Comparison of ENCODE assay signal across 8 cellular contexts in genomic region chr13:52405767-52406494, GRCh38. TPM values are rescaled to one million over a fixed set of nuclear protein-coding genes. Genes with fewer than 3 reads are reported as not detected.
DNase-seq lines count a peak whose midpoint lies in the region; ATAC-seq and TF ChIP-seq lines count a peak whose summit lies in the region.

Gene THSD1, minus strand, starts transcription at chr13:52406172. Its CDS starts 3,572 bp downstream, at chr13:52402600.

- no peaks in the 10 kb centered on the region for H3K27me3 ChIP-seq in fibroblast of lung (ENCODE audit: control insufficient read depth, insufficient read depth, low read length)
- no peaks in the 10 kb centered on the region for H3K27me3 ChIP-seq in Karpas-422 (ENCODE audit: low read length)

- H3K4me2 ChIP-seq in fibroblast of lung (ENCODE audit: extremely low read depth, insufficient read depth, low read length) (peak within 1 kb of the TSS; percentile 98), Karpas-422 (ENCODE audit: low read depth, low read length, poor library complexity, severe bottlenecking) (no peak within 1 kb of the TSS)

- H3K79me2 ChIP-seq in fibroblast of lung (ENCODE audit: control insufficient read depth, insufficient read depth, low read length) (no peaks in the 10 kb centered on the region), Karpas-422 (ENCODE audit: low read length) (no peaks in the 10 kb centered on the region)

- CTCF ChIA-PET in activated CD8-positive, alpha-beta memory T cell treated with anti-CD3 and anti-CD28 coated beads, Interleukin-2, amount 10 ng/mL, durations not matched to agents 7 days and 5 days (lab: Charles Lee), result no interaction called here

- H3K27ac ChIP-seq in fibroblast of lung (ENCODE audit: insufficient read depth, low read length) (peak within 1 kb of the TSS; percentile 58), Karpas-422 (ENCODE audit: low read length) (no peak within 1 kb of the TSS)

- no peaks in the 10 kb centered on the region for H3K36me3 ChIP-seq in fibroblast of lung (ENCODE audit: control insufficient read depth, insufficient read depth, low read length)
- H3K36me3 ChIP-seq in Karpas-422 (ENCODE audit: insufficient read depth, low read length), result no peaks in the 10 kb centered on the region

- H3K9me3 Mint-ChIP-seq in activated CD8-positive, alpha-beta memory T cell treated with anti-CD3 and anti-CD28 coated beads, Interleukin-2, amount 10 ng/mL, durations not matched to agents 7 days and 5 days (ENCODE audit: low read depth), result no peaks in the 10 kb centered on the region
- H3K9me3 Mint-ChIP-seq in naive B cell, result peaks cover 0 to 4% (median 0%) of the 10 kb centered on the region in 7 donors

- peaks cover 36% of the 10 kb centered on the region for H3K27me3 Mint-ChIP-seq in activated CD8-positive, alpha-beta memory T cell treated with anti-CD3 and anti-CD28 coated beads, Interleukin-2, amount 10 ng/mL, durations not matched to agents 7 days and 5 days
- H3K27me3 Mint-ChIP-seq in naive B cell, result peaks cover 0 to 15% (median 11%) of the 10 kb centered on the region in 3 donors

- peaks cover 19% of the 10 kb centered on the region for H3K4me1 Mint-ChIP-seq in activated CD8-positive, alpha-beta memory T cell treated with anti-CD3 and anti-CD28 coated beads, Interleukin-2, amount 10 ng/mL, durations not matched to agents 7 days and 5 days
- H3K4me1 Mint-ChIP-seq in naive B cell, result peaks cover 15 to 22% (median 16%) of the 10 kb centered on the region in 3 donors

- no peak for TF ChIP-seq CTCF in fibroblast of lung (conservative IDR thresholded peaks at IDR 0.05 in 1 of 2, IDR thresholded peaks at IDR 0.05 in 1 of 2; ENCODE audit: low read depth in 1 of 2, low read length in 2 of 2)

- H3K9ac ChIP-seq in fibroblast of lung (ENCODE audit: insufficient read depth, low read length), result peak within 1 kb of the TSS; percentile 74
- no peak within 1 kb of the TSS for H3K9ac ChIP-seq in Karpas-422 (ENCODE audit: low read length)

- H3K9me3 ChIP-seq in fibroblast of lung (ENCODE audit: control insufficient read depth, insufficient read depth, low read depth, low read length) (no peaks in the 10 kb centered on the region), Karpas-422 (ENCODE audit: low read length) (no peaks in the 10 kb centered on the region)

- peaks cover 1% of the 10 kb centered on the region for H3K4me1 ChIP-seq in fibroblast of lung (ENCODE audit: control insufficient read depth, extremely low read depth, insufficient read depth, low read length)
- H3K4me1 ChIP-seq in Karpas-422 (ENCODE audit: low read length), result peaks cover 4% of the 10 kb centered on the region; the same call in 1 of the 2 replicates

- peak within 1 kb of the TSS; percentile 58 for H3K4me3 Mint-ChIP-seq in activated CD8-positive, alpha-beta memory T cell treated with anti-CD3 and anti-CD28 coated beads, Interleukin-2, amount 10 ng/mL, durations not matched to agents 7 days and 5 days
- peak within 1 kb of the TSS; percentile 72 to 92 (median 82) for H3K4me3 Mint-ChIP-seq in naive B cell

- H4K20me1 ChIP-seq in fibroblast of lung (ENCODE audit: control insufficient read depth, extremely low read depth, insufficient read depth, low read length) (no peaks in the 10 kb centered on the region), Karpas-422 (ENCODE audit: insufficient read depth, low read depth, low read length) (no peaks in the 10 kb centered on the region)

- peak; percentile 38 to 53 for ATAC-seq in activated CD4-positive, CD25-positive, alpha-beta regulatory T cell treated with anti-CD3 and anti-CD28 coated beads, Interleukin-2, amount 50 U/mL, for 24 hours
- ATAC-seq in HG03520 (IDR thresholded peaks at IDR 0.05; ENCODE audit: unreplicated experiment) (peak; percentile 43), naive B cell (ENCODE audit: low read depth in 2 of 2) (peak; percentile 50 to 60), HG03095 (IDR thresholded peaks at IDR 0.05; ENCODE audit: unreplicated experiment) (no peak)
- ATAC-seq in activated CD8-positive, alpha-beta memory T cell treated with anti-CD3 and anti-CD28 coated beads, Interleukin-2, amount 10 ng/mL, durations not matched to agents 7 days and 5 days, result peak; percentile 70

- DNase-seq in activated CD4-positive, CD25-positive, alpha-beta regulatory T cell treated with anti-CD3 and anti-CD28 coated beads, Interleukin-2, amount 50 U/mL, for 72 hours, result no peak
- peak; percentile 43 for DNase-seq in activated CD8-positive, alpha-beta memory T cell treated with anti-CD3 and anti-CD28 coated beads, Interleukin-2, amount 10 ng/mL, durations not matched to agents 7 days and 5 days
- DNase-seq in fibroblast of lung (ENCODE audit: low read depth in 2 of 2), result peak; percentile 49 to 62
- DNase-seq in naive B cell, result peak; percentile 21
- no peak for DNase-seq in Karpas-422

- no peak within 1 kb of the TSS for H3K27ac Mint-ChIP-seq in activated CD8-positive, alpha-beta memory T cell treated with anti-CD3 and anti-CD28 coated beads, Interleukin-2, amount 10 ng/mL, durations not matched to agents 7 days and 5 days
- peak within 1 kb of the TSS in 4 of 6 donors; percentile 13 to 88 (median 60) for H3K27ac Mint-ChIP-seq in naive B cell

- peak within 1 kb of the TSS; percentile 75 for H2AFZ ChIP-seq in fibroblast of lung (ENCODE audit: low read length)
- H2AFZ ChIP-seq in Karpas-422 (ENCODE audit: low read length), result no peak within 1 kb of the TSS

- H3K9me2 ChIP-seq in Karpas-422 (replicated peaks; ENCODE audit: insufficient read depth, low read length), result no peaks in the 10 kb centered on the region

- H3K36me3 Mint-ChIP-seq in activated CD8-positive, alpha-beta memory T cell treated with anti-CD3 and anti-CD28 coated beads, Interleukin-2, amount 10 ng/mL, durations not matched to agents 7 days and 5 days, result peaks cover 5% of the 10 kb centered on the region
- no peaks in the 10 kb centered on the region for H3K36me3 Mint-ChIP-seq in naive B cell

- H3K4me3 ChIP-seq in fibroblast of lung (replicated peaks in 1 of 4; ENCODE audit: control extremely low read depth in 1 of 4, insufficient read depth in 1 of 4, low read depth in 3 of 4, low read length in 4 of 4) (peak within 1 kb of the TSS; percentile 75 to 96 (median 80)), Karpas-422 (ENCODE audit: low read length) (no peak within 1 kb of the TSS)

RNA-seq across cellular contexts. Expression of gene THSD1, which starts in this region (rescaled TPM):
- under 1 TPM; 0.26 TPM for total RNA-seq in activated CD8-positive, alpha-beta memory T cell treated with anti-CD3 and anti-CD28 coated beads, Interleukin-2, amount 10 ng/mL, durations not matched to agents 7 days and 5 days
- total RNA-seq in fibroblast of lung, result 9.1 and 9.8 TPM in 2 replicates
- polyA plus RNA-seq in fibroblast of lung, result 5.2 and 10.2 TPM in 2 replicates
- polyA plus RNA-seq in fibroblast of lung (2012), result 3.7 and 7.8 TPM in 2 replicates
- polyA minus RNA-seq in fibroblast of lung (ENCODE audit: low replicate concordance), result 4.4 and 14.9 TPM in 2 replicates
- polyA plus RNA-seq in naive B cell (ENCODE audit: low read depth in 6 of 6), result under 1 TPM in 1 of 6 donors, not detected in 5; 0.27 TPM
- 1.1 and 1.6 TPM in 2 replicates for total RNA-seq in Karpas-422 (2014; rRNA removed; shearing (Covaris generic); ENCODE audit: low replicate concordance)

Comparison
In these comparisons a context has a peak if more than half of its experiments do, and no peak if none do; other contexts are left out.
1. Peak in DNase-seq and ATAC-seq in activated CD8-positive, alpha-beta memory T cell treated with anti-CD3 and anti-CD28 coated beads, Interleukin-2, amount 10 ng/mL, durations not matched to agents 7 days and 5 days; RNA of the gene not detected or under 1 TPM.
2. Peak in DNase-seq and ATAC-seq in naive B cell; RNA of the gene not detected or under 1 TPM.
3. DNase-seq: peak in fibroblast of lung (2 of 2); none in activated CD4-positive, CD25-positive, alpha-beta regulatory T cell treated with anti-CD3 and anti-CD28 coated beads, Interleukin-2, amount 50 U/mL, for 72 hours (single experiment) and Karpas-422 (single experiment).